Comparison of ENCODE assay signal across 21 cellular contexts in the genomic region with DNA sequence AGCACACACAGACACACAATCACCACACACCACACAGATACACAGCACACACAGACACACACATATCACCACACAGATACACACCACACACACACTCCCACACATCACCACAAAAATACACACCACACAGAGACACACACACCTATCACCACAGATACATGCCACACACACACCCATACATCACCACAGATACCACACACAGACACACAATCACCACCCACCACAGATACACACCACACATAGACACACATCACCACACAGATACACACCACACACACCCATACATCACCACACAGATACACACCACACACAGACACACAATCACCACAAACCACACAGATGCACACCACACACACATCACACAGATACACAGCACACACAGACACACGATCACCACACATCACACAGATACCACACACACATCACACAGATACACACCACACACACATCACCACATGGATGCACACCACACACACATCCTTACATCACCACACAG.
A peak's percentile ranks its signal among the peaks of the same experiment; 100 is the strongest.
DNase-seq lines count a peak whose midpoint lies in the region; ATAC-seq, FAIRE-seq and TF ChIP-seq lines count a peak whose summit lies in the region.
"Had no signal": no experiment of that assay in that cellular context is flagged by ENCODE, and none has a peak within 500 bp of the region (broad histone marks: within the 10 kb centered on the region; RNA-seq: fewer than 3 reads in every experiment).

No MANE protein-coding gene starts in this region.

- no CpG with 5 or more reads among the region's 1 CpG for WGBS in IMR-90 (ENCODE audit: extremely low coverage in 2 of 2, insufficient read length in 1 of 2), 2 experiments
- 0% methylated on average over 1 of the region's 1 CpG for WGBS in K562 (ENCODE audit: insufficient coverage, low coverage, missing lambda C conversion rate)

- no peak for TF ChIP-seq CTCF in D721Med (IDR thresholded peaks at IDR 0.05; ENCODE audit: insufficient read depth, missing control alignments)
- TF ChIP-seq CTCF in IMR-90 (conservative IDR thresholded peaks at IDR 0.05; ENCODE audit: low read depth, low read length) = no peak
- no peak for TF ChIP-seq CTCF in K562 (IDR thresholded peaks at IDR 0.05 in 2 of 3, conservative IDR thresholded peaks at IDR 0.05 in 1 of 3; ENCODE audit: insufficient read depth in 2 of 3, low read depth in 1 of 3, low read length in 3 of 3)
- TF ChIP-seq CTCF in lower lobe of right lung (IDR thresholded peaks at IDR 0.05) = no peak
- no peak for TF ChIP-seq CTCF in CD4-positive, alpha-beta T cell (IDR thresholded peaks at IDR 0.05)
- no peak for TF ChIP-seq CTCF in GM10248 (IDR thresholded peaks at IDR 0.05; ENCODE audit: control extremely low read depth, extremely low read depth, low read depth, missing control alignments)

- no peak for TF ChIP-seq RAD21 in IMR-90 (IDR thresholded peaks at IDR 0.05; ENCODE audit: low read length)
- TF ChIP-seq RAD21 in K562 (CRISPR knock-in tag; conservative IDR thresholded peaks at IDR 0.05 in 1 of 2, IDR thresholded peaks at IDR 0.05 in 1 of 2) = no peak

- CTCF ChIA-PET in IMR-90 (lab: Yijun Ruan, JAX) (no interaction called here), K562 (lab: Yijun Ruan, JAX; ENCODE audit: low intra/inter-chr PET ratio) (no interaction called here), GM10248 (lab: Yijun Ruan, JAX) (no interaction called here)
- CTCF ChIA-PET in CD4-positive, alpha-beta T cell (lab: Charles Lee) = no interaction called here

- no peak overlapping the region for H4K5ac ChIP-seq in IMR-90 (ENCODE audit: low read depth, low read length)

- no peaks in the 10 kb centered on the region for H3K27me3 Mint-ChIP-seq in CD4-positive, alpha-beta T cell
- H3K27me3 Mint-ChIP-seq: IgD-negative memory B cell had no signal

- H3K9me1 ChIP-seq in IMR-90 (ENCODE audit: insufficient read depth, low read length) (peaks cover 10% of the 10 kb centered on the region), K562 (ENCODE audit: control insufficient read depth, insufficient read depth, low read length) (no peaks in the 10 kb centered on the region)

- no peak for DNase-seq in D721Med (ENCODE audit: insufficient read length, low spot score)
- DNase-seq in IMR-90 = no peak
- no peak for DNase-seq in K562 (ENCODE audit: extremely low read depth in 1 of 4, low spot score in 3 of 4)
- no peak for DNase-seq in lower lobe of right lung
- DNase-seq in CD4-positive, alpha-beta T cell = no peak
- no peak for DNase-seq in NCI-H2029 (lab: John Stamatoyannopoulos, UW)
- no peak for DNase-seq in HuH-7.5 (ENCODE audit: low spot score)
- no peak for DNase-seq in GM10248 (ENCODE audit: extremely low spot score)
- DNase-seq: 8988T; Calu3; CD8-positive, alpha-beta T cell; DMS 273 treated with DMSO at 0.1 percent for 48 hours; DMS53; DND-41; EL; GOT3; H9; KG1 had no signal

- H2AK5ac ChIP-seq in IMR-90 (ENCODE audit: low read depth, low read length) = no peak overlapping the region

- dilution Hi-C loops in IMR-90 (cut with HindIII; ENCODE audit: low sequenced_read_pairs, unreplicated experiment) = no loop called here

- no peaks in the 10 kb centered on the region for H3K79me1 ChIP-seq in IMR-90 (ENCODE audit: low read depth in 1 of 2, low read length in 2 of 2)

- no peak overlapping the region for H2AFZ ChIP-seq in IMR-90 (replicated peaks; ENCODE audit: low read length, poor library complexity)
- no peak overlapping the region for H2AFZ ChIP-seq in K562 (ENCODE audit: low read depth, low read length)

- H3K27ac ChIP-seq in IMR-90 (ENCODE audit: insufficient read depth, low read length) (no peak overlapping the region), K562 (ENCODE audit: extremely low read depth, low read depth, low read length) (no peak overlapping the region), lower lobe of right lung (no peak overlapping the region)
- H3K27ac ChIP-seq in CD4-positive, alpha-beta T cell (ENCODE audit: low read depth, low read length) = no peak overlapping the region
- H3K27ac ChIP-seq: BLaER1 had no signal

- no peak for TF ChIP-seq EP300 in K562 (IDR thresholded peaks at IDR 0.05; ENCODE audit: low read length)

- no peak overlapping the region for H2BK120ac ChIP-seq in IMR-90 (ENCODE audit: low read depth, low read length)

- H3K36me3 ChIP-seq in IMR-90 (ENCODE audit: control insufficient read depth, insufficient read depth, low read length) = no peaks in the 10 kb centered on the region
- H3K36me3 ChIP-seq in K562 (ENCODE audit: control insufficient read depth, insufficient read depth, low read length) = no peaks in the 10 kb centered on the region
- no peaks in the 10 kb centered on the region for H3K36me3 ChIP-seq in lower lobe of right lung
- H3K36me3 ChIP-seq: BLaER1 had no signal

- H3K56ac ChIP-seq in IMR-90 (ENCODE audit: extremely low read depth, insufficient read depth, low read length) = no peak overlapping the region

- no peaks in the 10 kb centered on the region for H3K79me2 ChIP-seq in K562 (ENCODE audit: control insufficient read depth, insufficient read depth, low read length)

- H3K4ac ChIP-seq in IMR-90 (ENCODE audit: low read depth, low read length) = no peak overlapping the region

- H3K4me2 ChIP-seq in IMR-90 (ENCODE audit: low read depth, low read length) = no peak overlapping the region
- no peak overlapping the region for H3K4me2 ChIP-seq in K562 (ENCODE audit: insufficient read depth, low read length)
- H3K4me2 ChIP-seq: BLaER1 had no signal

- H3K4me3 ChIP-seq in IMR-90 (ENCODE audit: insufficient read depth, low read depth, low read length) = no peak overlapping the region
- H3K4me3 ChIP-seq in K562 = no peak overlapping the region
- no peak overlapping the region for H3K4me3 ChIP-seq in lower lobe of right lung
- H3K4me3 ChIP-seq: BLaER1 had no signal

- TF ChIP-seq POLR2A in IMR-90 (IDR thresholded peaks at IDR 0.05; ENCODE audit: low read depth, low read length) (no peak), K562 (conservative IDR thresholded peaks at IDR 0.05) (no peak)

- H3K4me1 Mint-ChIP-seq in CD4-positive, alpha-beta T cell (ENCODE audit: low read depth) = no peaks in the 10 kb centered on the region
- H3K4me1 Mint-ChIP-seq: CD14-positive monocyte, IgD-negative memory B cell had no signal

- H3K18ac ChIP-seq in IMR-90 (ENCODE audit: low read depth, low read length) = no peak overlapping the region

- H3K4me3 Mint-ChIP-seq in CD4-positive, alpha-beta T cell = no peak overlapping the region
- H3K4me3 Mint-ChIP-seq: CD14-positive monocyte; CD8-positive, alpha-beta T cell; H9; IgD-negative memory B cell had no signal

- H4K20me1 ChIP-seq in IMR-90 (ENCODE audit: insufficient read depth, low read length) (no peaks in the 10 kb centered on the region), K562 (replicated peaks; ENCODE audit: control insufficient read depth, insufficient read depth, low read length) (peaks cover 12% of the 10 kb centered on the region)
- H4K20me1 ChIP-seq: BLaER1 had no signal

- peak overlapping the region; percentile 61 for H2AK9ac ChIP-seq in IMR-90 (replicated peaks; ENCODE audit: low read depth, low read length, poor library complexity)

- H4K91ac ChIP-seq in IMR-90 (ENCODE audit: insufficient read depth, low read depth, low read length) = no peak overlapping the region

- H2BK5ac ChIP-seq in IMR-90 (ENCODE audit: low read depth, low read length, poor library complexity, severe bottlenecking) = peak overlapping the region; percentile 84

- FAIRE-seq in D721Med (lab: Jason Lieb, UNC) (peak; percentile 67), K562 (lab: Jason Lieb, UNC) (peak; percentile 94)

- H3K27ac Mint-ChIP-seq in CD4-positive, alpha-beta T cell = no peak overlapping the region
- H3K27ac Mint-ChIP-seq: CD14-positive monocyte; CD8-positive, alpha-beta T cell; H9; IgD-negative memory B cell had no signal

- H3K23ac ChIP-seq in IMR-90 (ENCODE audit: low read depth, low read length) = no peak overlapping the region

- no peak overlapping the region for H4K8ac ChIP-seq in IMR-90 (ENCODE audit: low read depth in 2 of 2, low read length in 2 of 2)

- H3K9me3 ChIP-seq in IMR-90 (ENCODE audit: control insufficient read depth, insufficient read depth, low read length) (no peaks in the 10 kb centered on the region), K562 (replicated peaks; ENCODE audit: control insufficient read depth, insufficient read depth, low read depth, low read length) (peaks cover 10% of the 10 kb centered on the region), lower lobe of right lung (no peaks in the 10 kb centered on the region)
- no peaks in the 10 kb centered on the region for H3K9me3 ChIP-seq in CD4-positive, alpha-beta T cell (ENCODE audit: control insufficient read depth, low read length)
- H3K9me3 ChIP-seq: BLaER1 had no signal

- no TSS peak for BruUV-seq in IMR-90 (replicated peaks; lab: Mats Ljungman, UMichigan)
- BruUV-seq in K562 (replicated peaks; lab: Mats Ljungman, UMichigan) = no TSS peak

- H3K9me3 Mint-ChIP-seq in CD4-positive, alpha-beta T cell = no peaks in the 10 kb centered on the region
- H3K9me3 Mint-ChIP-seq: CD14-positive monocyte; CD8-positive, alpha-beta T cell; H9; IgD-negative memory B cell had no signal

- no peak overlapping the region for H2BK20ac ChIP-seq in IMR-90 (ENCODE audit: low read depth, low read length)

- peaks cover 28% of the 10 kb centered on the region; the same call in 1 of the 2 replicates for H3K27me3 ChIP-seq in IMR-90 (ENCODE audit: control insufficient read depth, insufficient read depth, low read length)
- H3K27me3 ChIP-seq in K562 (ENCODE audit: control insufficient read depth in 2 of 2, insufficient read depth in 2 of 2, low read length in 2 of 2) = peaks cover 5 to 60% of the 10 kb centered on the region in 2 experiments; a peak in 4 of 5 replicates
- peaks cover 5% of the 10 kb centered on the region for H3K27me3 ChIP-seq in lower lobe of right lung (ENCODE audit: low read depth)
- no peaks in the 10 kb centered on the region for H3K27me3 ChIP-seq in CD4-positive, alpha-beta T cell (ENCODE audit: control insufficient read depth, insufficient read depth, low read length)
- H3K27me3 ChIP-seq: BLaER1 had no signal

- no peak for ATAC-seq in IMR-90 (ENCODE audit: low read depth)
- no peak for ATAC-seq in K562
- ATAC-seq in lower lobe of right lung = peak; percentile 5 to 10
- ATAC-seq in CD4-positive, alpha-beta T cell (ENCODE audit: poor library complexity) = no peak
- ATAC-seq: CD8-positive, alpha-beta T cell had no signal

- H3K4me1 ChIP-seq in IMR-90 (ENCODE audit: control insufficient read depth, insufficient read depth, low read length) = no peaks in the 10 kb centered on the region
- H3K4me1 ChIP-seq in K562 (replicated peaks in 1 of 2; ENCODE audit: control insufficient read depth in 2 of 2, insufficient read depth in 2 of 2, low read length in 2 of 2) = peaks cover 0 to 16% of the 10 kb centered on the region in 2 experiments; a peak in 1 of 5 replicates
- H3K4me1 ChIP-seq in lower lobe of right lung = no peaks in the 10 kb centered on the region

- H3K14ac ChIP-seq in IMR-90 (replicated peaks; ENCODE audit: low read depth, low read length) = no peak overlapping the region

- intact Hi-C loops in IMR-90 (cut with micrococcal nuclease) = no loop called here
- intact Hi-C loops in K562 (cut with micrococcal nuclease) = no loop called here
- intact Hi-C loops in lower lobe of right lung (cut with DNase I) = no loop called here
- intact Hi-C loops in CD4-positive, alpha-beta T cell (cut with DNase I, micrococcal nuclease) = no loop called here

- H2BK15ac ChIP-seq in IMR-90 (ENCODE audit: low read depth, low read length) = no peak overlapping the region

- H3K36me3 Mint-ChIP-seq in CD4-positive, alpha-beta T cell (ENCODE audit: low read depth) = no peaks in the 10 kb centered on the region
- H3K36me3 Mint-ChIP-seq: CD14-positive monocyte; CD8-positive, alpha-beta T cell; IgD-negative memory B cell had no signal

- in situ Hi-C loops in IMR-90 (cut with MboI; ENCODE audit: low sequenced_read_pairs) = no loop called here
- in situ Hi-C loops in K562 (cut with MboI) = no loop called here

- POLR2A ChIA-PET in IMR-90 (lab: Charles Lee; ENCODE audit: unreplicated experiment) (no interaction called here), K562 (lab: Yijun Ruan, JAX) (no interaction called here), GM10248 (lab: Yijun Ruan, JAX) (no interaction called here)
- POLR2A ChIA-PET in CD4-positive, alpha-beta T cell (lab: Charles Lee) = no interaction called here

- no peak overlapping the region for H3K9ac ChIP-seq in IMR-90 (ENCODE audit: low read depth, low read length)
- no peak overlapping the region for H3K9ac ChIP-seq in K562 (ENCODE audit: insufficient read depth in 1 of 2, low read depth in 2 of 2, low read length in 2 of 2)
- H3K9ac ChIP-seq: BLaER1 had no signal

Comparison
In these comparisons a context has a peak if more than half of its experiments do, and no peak if none do; other contexts are left out.
1. ATAC-seq: peak in lower lobe of right lung (2 of 2); none in IMR-90 (single experiment), K562 (single experiment) and CD4-positive, alpha-beta T cell (single experiment).